18 cellular contexts compared by ENCODE assay signal in genomic region chr19:28505134-28505533, GRCh38.
DNase-seq lines count a peak whose midpoint lies in the region; ATAC-seq and TF ChIP-seq lines count a peak whose summit lies in the region.
"Had no signal": no experiment of that assay in that cellular context is flagged by ENCODE, and none has a peak within 500 bp of the region (broad histone marks: within the 10 kb centered on the region; RNA-seq: fewer than 3 reads in every experiment).

No MANE protein-coding gene starts in this region.

- no peaks in the 10 kb centered on the region for H3K36me3 Mint-ChIP-seq in natural killer cell
- H3K36me3 Mint-ChIP-seq in natural killer cell treated with Interleukin-12 subunit alpha and Interleukin-12 subunit beta and Interleukin-15 and Interleukin-18, amount 100 ng/mL, for 72 hours = no peaks in the 10 kb centered on the region
- H3K36me3 Mint-ChIP-seq in stimulated activated naive B cell treated with anti-CD40 and anti-IgM and Interleukin-4, amounts not matched to agents 10 μg/mL and 1 μg/mL and 100 μg/mL, for 72 hours = no peaks in the 10 kb centered on the region
- H3K36me3 Mint-ChIP-seq: CD4-positive, CD25-positive, alpha-beta regulatory T cell; CD8-positive, alpha-beta T cell had no signal

- H3K4me1 ChIP-seq in sigmoid colon = no peaks in the 10 kb centered on the region
- H3K4me1 ChIP-seq: Caco-2 had no signal

- no peak overlapping the region for H3K27ac ChIP-seq in sigmoid colon
- H3K27ac ChIP-seq: 22Rv1, BLaER1, C4-2B, GM23248 had no signal

- no peaks in the 10 kb centered on the region for H3K36me3 ChIP-seq in sigmoid colon
- H3K36me3 ChIP-seq: BLaER1 had no signal

- no peak for ATAC-seq in natural killer cell
- no peak for ATAC-seq in natural killer cell treated with Interleukin-12 subunit alpha and Interleukin-12 subunit beta and Interleukin-15 and Interleukin-18, amount 100 ng/mL, for 72 hours
- no peak for ATAC-seq in GM19324 (IDR thresholded peaks at IDR 0.05; ENCODE audit: low FRiP score, unreplicated experiment)
- no peak for ATAC-seq in stimulated activated naive B cell treated with anti-CD40 and anti-IgM and Interleukin-4, amounts not matched to agents 10 μg/mL and 1 μg/mL and 100 μg/mL, for 72 hours (replicated peaks)
- ATAC-seq: CD8-positive, alpha-beta T cell had no signal

- intact Hi-C loops in natural killer cell (cut with micrococcal nuclease) (no loop called here), sigmoid colon (cut with DNase I) (no loop called here)

- no peak for TF ChIP-seq EP300 in sigmoid colon (IDR thresholded peaks at IDR 0.05)

- TF ChIP-seq POLR2A in sigmoid colon (IDR thresholded peaks at IDR 0.05) = no peak

- peaks cover 85 to 87% of the 10 kb centered on the region in 2 donors for H3K4me1 Mint-ChIP-seq in natural killer cell
- H3K4me1 Mint-ChIP-seq in natural killer cell treated with Interleukin-12 subunit alpha and Interleukin-12 subunit beta and Interleukin-15 and Interleukin-18, amount 100 ng/mL, for 72 hours (ENCODE audit: low read depth in 2 of 2) = peaks cover 39 to 70% of the 10 kb centered on the region in 2 donors
- H3K4me1 Mint-ChIP-seq in stimulated activated naive B cell treated with anti-CD40 and anti-IgM and Interleukin-4, amounts not matched to agents 10 μg/mL and 1 μg/mL and 100 μg/mL, for 72 hours = peaks cover 0 to 2% of the 10 kb centered on the region in 2 donors
- H3K4me1 Mint-ChIP-seq: B cell had no signal

- no peak for DNase-seq in natural killer cell
- DNase-seq in natural killer cell treated with Interleukin-12 subunit alpha and Interleukin-12 subunit beta and Interleukin-15 and Interleukin-18, amount 100 ng/mL, for 72 hours (ENCODE audit: low spot score) = no peak
- DNase-seq in islet precursor cell = peak; percentile 17
- DNase-seq in sigmoid colon = peak; percentile 52
- no peak for DNase-seq in stimulated activated naive B cell treated with anti-CD40 and anti-IgM and Interleukin-4, amounts not matched to agents 10 μg/mL and 1 μg/mL and 100 μg/mL, for 72 hours
- no peak for DNase-seq in activated naive CD4-positive, alpha-beta T cell treated with anti-CD3 and anti-CD28 coated beads, Interleukin-2, amount 50 U/mL, for 16 hours
- DNase-seq: Caco-2; CD4-positive, CD25-positive, alpha-beta regulatory T cell; CD8-positive, alpha-beta T cell; DMS153; DND-41; GM23248; HCEC 1CT had no signal

- no peak for TF ChIP-seq CTCF in natural killer cell (IDR thresholded peaks at IDR 0.05)
- no peak for TF ChIP-seq CTCF in sigmoid colon (IDR thresholded peaks at IDR 0.05)

- H3K9me3 Mint-ChIP-seq in natural killer cell = no peaks in the 10 kb centered on the region
- no peaks in the 10 kb centered on the region for H3K9me3 Mint-ChIP-seq in natural killer cell treated with Interleukin-12 subunit alpha and Interleukin-12 subunit beta and Interleukin-15 and Interleukin-18, amount 100 ng/mL, for 72 hours
- no peaks in the 10 kb centered on the region for H3K9me3 Mint-ChIP-seq in stimulated activated naive B cell treated with anti-CD40 and anti-IgM and Interleukin-4, amounts not matched to agents 10 μg/mL and 1 μg/mL and 100 μg/mL, for 72 hours
- H3K9me3 Mint-ChIP-seq: CD8-positive, alpha-beta T cell had no signal

- H3K27me3 ChIP-seq in sigmoid colon = no peaks in the 10 kb centered on the region
- H3K27me3 ChIP-seq: BLaER1 had no signal

- no peaks in the 10 kb centered on the region for H3K27me3 Mint-ChIP-seq in natural killer cell (ENCODE audit: low read depth in 2 of 2)
- H3K27me3 Mint-ChIP-seq in natural killer cell treated with Interleukin-12 subunit alpha and Interleukin-12 subunit beta and Interleukin-15 and Interleukin-18, amount 100 ng/mL, for 72 hours = no peaks in the 10 kb centered on the region
- H3K27me3 Mint-ChIP-seq in stimulated activated naive B cell treated with anti-CD40 and anti-IgM and Interleukin-4, amounts not matched to agents 10 μg/mL and 1 μg/mL and 100 μg/mL, for 72 hours = no peaks in the 10 kb centered on the region
- H3K27me3 Mint-ChIP-seq: B cell; CD4-positive, CD25-positive, alpha-beta regulatory T cell had no signal

- H3K9me3 ChIP-seq in sigmoid colon = no peaks in the 10 kb centered on the region
- H3K9me3 ChIP-seq: Caco-2 had no signal

- H3K4me3 Mint-ChIP-seq in natural killer cell = no peak overlapping the region
- H3K4me3 Mint-ChIP-seq in natural killer cell treated with Interleukin-12 subunit alpha and Interleukin-12 subunit beta and Interleukin-15 and Interleukin-18, amount 100 ng/mL, for 72 hours = no peak overlapping the region
- H3K4me3 Mint-ChIP-seq in stimulated activated naive B cell treated with anti-CD40 and anti-IgM and Interleukin-4, amounts not matched to agents 10 μg/mL and 1 μg/mL and 100 μg/mL, for 72 hours = no peak overlapping the region
- H3K4me3 Mint-ChIP-seq: B cell; CD4-positive, CD25-positive, alpha-beta regulatory T cell; CD8-positive, alpha-beta T cell had no signal

- H3K4me3 ChIP-seq in sigmoid colon = no peak overlapping the region
- H3K4me3 ChIP-seq: BLaER1, GM23248 had no signal

- 74 to 80% methylated on average over 3 of the region's 3 CpGs for WGBS in sigmoid colon, 2 donors

- H3K27ac Mint-ChIP-seq in natural killer cell = peak overlapping the region; percentile 91 to 94
- H3K27ac Mint-ChIP-seq in natural killer cell treated with Interleukin-12 subunit alpha and Interleukin-12 subunit beta and Interleukin-15 and Interleukin-18, amount 100 ng/mL, for 72 hours = peak overlapping the region in 1 of 2 donors; percentile 49
- H3K27ac Mint-ChIP-seq in stimulated activated naive B cell treated with anti-CD40 and anti-IgM and Interleukin-4, amounts not matched to agents 10 μg/mL and 1 μg/mL and 100 μg/mL, for 72 hours = no peak overlapping the region
- H3K27ac Mint-ChIP-seq: B cell; CD4-positive, CD25-positive, alpha-beta regulatory T cell; CD8-positive, alpha-beta T cell had no signal

Comparison
In these comparisons a context has a peak if more than half of its experiments do, and no peak if none do; other contexts are left out.
1. DNase-seq: peak in islet precursor cell (single experiment) and sigmoid colon (single experiment); none in natural killer cell (single experiment), natural killer cell treated with Interleukin-12 subunit alpha and Interleukin-12 subunit beta and Interleukin-15 and Interleukin-18, amount 100 ng/mL, for 72 hours (single experiment), stimulated activated naive B cell treated with anti-CD40 and anti-IgM and Interleukin-4, amounts not matched to agents 10 μg/mL and 1 μg/mL and 100 μg/mL, for 72 hours (single experiment) and activated naive CD4-positive, alpha-beta T cell treated with anti-CD3 and anti-CD28 coated beads, Interleukin-2, amount 50 U/mL, for 16 hours (single experiment).